ENCODE assay signal across 19 cellular contexts in the genomic region with DNA sequence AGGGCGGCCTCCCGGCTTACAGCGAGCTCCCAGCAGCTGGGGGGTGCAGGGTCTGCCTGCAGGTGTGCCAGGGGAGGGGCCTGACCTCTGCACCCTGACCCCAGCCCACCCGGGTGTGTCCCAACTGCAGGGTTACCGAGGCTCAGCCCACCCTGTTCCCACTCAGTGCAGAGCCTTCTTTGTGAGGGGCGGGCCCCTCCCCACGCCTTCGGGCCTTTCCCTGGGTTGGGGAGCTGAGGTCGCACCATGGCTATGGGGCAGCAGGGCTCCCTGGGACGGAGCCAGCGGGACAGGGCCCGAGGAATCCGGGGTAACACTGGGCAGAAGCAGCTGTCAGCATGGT. TPM values are rescaled to one million over a fixed set of nuclear protein-coding genes. Genes with fewer than 3 reads are reported as not detected.
DNase-seq lines count a peak whose midpoint lies in the region; ATAC-seq, FAIRE-seq and TF ChIP-seq lines count a peak whose summit lies in the region.
"Had no signal": no experiment of that assay in that cellular context is flagged by ENCODE, and none has a peak within 500 bp of the region (broad histone marks: within the 10 kb centered on the region; RNA-seq: fewer than 3 reads in every experiment).

No MANE protein-coding gene starts in this region.

- intact Hi-C loops in heart right ventricle (cut with DNase I) = no loop called here

- ATAC-seq in GM19035 (IDR thresholded peaks at IDR 0.05; ENCODE audit: unreplicated experiment) = no peak
- no peak for ATAC-seq in GM18867 (IDR thresholded peaks at IDR 0.05; ENCODE audit: unreplicated experiment)
- ATAC-seq in heart right ventricle = no peak
- ATAC-seq: A549 had no signal

- H3K4me3 ChIP-seq in H7 (ENCODE audit: insufficient read depth, low read depth, low read length) (no peak overlapping the region), H1 (ENCODE audit: extremely low read depth in 1 of 4, insufficient read depth in 2 of 4, low read depth in 3 of 4, low read length in 4 of 4) (no peak overlapping the region), muscle layer of colon (ENCODE audit: low read depth in 1 of 2, low read length in 2 of 2) (no peak overlapping the region), stomach smooth muscle (ENCODE audit: low read length in 2 of 2) (peak overlapping the region in 1 of 2 donors; percentile 60), heart right ventricle (no peak overlapping the region)
- H3K4me3 ChIP-seq: A549 had no signal

- H3K23ac ChIP-seq in H1 (ENCODE audit: insufficient read length) = no peak overlapping the region

- H3K18ac ChIP-seq in H1 (ENCODE audit: extremely low read depth, low read length) = no peak overlapping the region

- POLR2A ChIA-PET in H1 (lab: Charles Lee; ENCODE audit: partially characterized antibody) = interaction anchor here (0.8 to 1.0 kb wide), 3 partner anchors 10 to 19 kb away, joined by 3 to 4 read pairs (median 3); no protein-coding TSS in a partner anchor

- CTCF ChIA-PET in H1 (lab: Charles Lee; ENCODE audit: partially characterized antibody) = interaction anchor here (0.6 to 1.9 kb wide), 5 partner anchors 12 to 54 kb away, joined by 3 to 6 read pairs (median 4); no protein-coding TSS in a partner anchor

- H3K27ac ChIP-seq in H1 (ENCODE audit: low read depth, low read length) = no peak overlapping the region
- peak overlapping the region; percentile 93 for H3K27ac ChIP-seq in muscle layer of colon (ENCODE audit: low read depth, low read length)
- peak overlapping the region; percentile 91 for H3K27ac ChIP-seq in stomach smooth muscle (ENCODE audit: low read length)
- H3K27ac ChIP-seq in heart right ventricle = peak overlapping the region in 4 of 10 donors; percentile 5 to 47 (median 24)

- H3K27me3 ChIP-seq in H7 (ENCODE audit: control insufficient read depth, insufficient read depth, low read length) (no peaks in the 10 kb centered on the region), H1 (replicated peaks in 1 of 4; ENCODE audit: control insufficient read depth in 3 of 4, extremely low read depth in 1 of 4, insufficient read depth in 3 of 4, low read length in 3 of 4) (no peaks in the 10 kb centered on the region), muscle layer of colon (ENCODE audit: control insufficient read depth in 1 of 2, insufficient read depth in 2 of 2, low read length in 2 of 2) (peaks cover 0 to 5% of the 10 kb centered on the region in 2 donors), stomach smooth muscle (ENCODE audit: control insufficient read depth in 1 of 2, insufficient read depth in 2 of 2, low read length in 2 of 2) (no peaks in the 10 kb centered on the region), heart right ventricle (peaks cover 0 to 36% (median 23%) of the 10 kb centered on the region in 7 donors)

- H2AK5ac ChIP-seq in H1 (ENCODE audit: low read depth, low read length) = no peak overlapping the region

- no peak for TF ChIP-seq POLR2A in H1 (IDR thresholded peaks at IDR 0.05; ENCODE audit: control extremely low read depth in 1 of 2, low read depth in 2 of 2, low read length in 2 of 2)

- H3K9ac ChIP-seq in H1 (replicated peaks in 1 of 4; ENCODE audit: extremely low read depth in 1 of 4, low read depth in 3 of 4, low read length in 3 of 4) = no peak overlapping the region
- H3K9ac ChIP-seq in muscle layer of colon (ENCODE audit: low read length) = no peak overlapping the region
- peak overlapping the region; percentile 36 to 39 for H3K9ac ChIP-seq in stomach smooth muscle (ENCODE audit: low read length in 2 of 2)

- DNase-seq in H7 (peak; percentile 75), H1 (ENCODE audit: low read depth in 1 of 2, low spot score in 2 of 2) (no peak), NCI-H82 (lab: John Stamatoyannopoulos, UW) (no peak), heart right ventricle (no peak)
- DNase-seq: Calu3; CD4-positive, CD25-positive, alpha-beta regulatory T cell; Karpas-422; MM.1S; NCI-H1105; NCI-H1694 treated with DMSO at 0.1 percent for 48 hours; NCI-H345; NCI-H526 treated with DMSO at 0.1 percent for 48 hours; NK-92 treated with Interleukin-12 subunit alpha and Interleukin-12 subunit beta, amount 100 ng/mL, for 24 hours had no signal

- no peak overlapping the region for H2BK5ac ChIP-seq in H1 (ENCODE audit: low read depth, low read length)

- no peak overlapping the region for H3K4me2 ChIP-seq in H1 (ENCODE audit: insufficient read depth in 1 of 2, low read depth in 2 of 2, low read length in 2 of 2)
- H3K4me2 ChIP-seq: A549 had no signal

- no peak for TF ChIP-seq EP300 in H1 (IDR thresholded peaks at IDR 0.05; ENCODE audit: borderline replicate concordance in 1 of 2, low read depth in 2 of 2, low read length in 2 of 2)

- H2BK12ac ChIP-seq in H1 (ENCODE audit: low read depth, low read length) = no peak overlapping the region

- H2BK20ac ChIP-seq in H1 (ENCODE audit: low read length) = no peak overlapping the region

- H4K5ac ChIP-seq in H1 (ENCODE audit: insufficient read length, low read depth, low read length) = no peak overlapping the region

- peaks cover 0 to 8% of the 10 kb centered on the region in 2 experiments; a peak in 1 of 4 replicates for H3K79me2 ChIP-seq in H1 (ENCODE audit: control insufficient read depth in 1 of 2, insufficient read depth in 2 of 2, low read length in 2 of 2)

- no peak overlapping the region for H2AFZ ChIP-seq in H1 (ENCODE audit: low read length)

- H3K36me3 ChIP-seq in H7 (replicated peaks; ENCODE audit: control insufficient read depth, insufficient read depth, low read length) (no peaks in the 10 kb centered on the region), H1 (ENCODE audit: control insufficient read depth in 2 of 4, insufficient read depth in 4 of 4, low read length in 3 of 4) (no peaks in the 10 kb centered on the region), muscle layer of colon (ENCODE audit: insufficient read depth, low read length) (peaks cover 11% of the 10 kb centered on the region), stomach smooth muscle (ENCODE audit: control insufficient read depth in 2 of 2, insufficient read depth in 2 of 2, low read length in 2 of 2) (peaks cover 0 to 6% of the 10 kb centered on the region in 2 donors), heart right ventricle (no peaks in the 10 kb centered on the region)

- H3K4me1 ChIP-seq in H1 (replicated peaks in 1 of 4; ENCODE audit: control insufficient read depth in 3 of 4, insufficient read depth in 4 of 4, low read length in 3 of 4) (peaks cover 0 to 4% (median under 1%) of the 10 kb centered on the region in 4 experiments; a peak in 1 of 7 replicates), muscle layer of colon (ENCODE audit: insufficient read depth, low read length) (peaks cover 69% of the 10 kb centered on the region), stomach smooth muscle (ENCODE audit: control insufficient read depth, insufficient read depth, low read length) (peaks cover 89% of the 10 kb centered on the region), heart right ventricle (peaks cover 0 to 7% (median 0%) of the 10 kb centered on the region in 9 donors)

- no peak overlapping the region for H3K56ac ChIP-seq in H1 (replicated peaks; ENCODE audit: insufficient read length, low read depth, low read length)

- H4K8ac ChIP-seq in H1 (ENCODE audit: extremely low read depth, insufficient read depth, low read length) = peak overlapping the region; percentile 41; the same call in 1 of the 2 replicates

- TF ChIP-seq RAD21 in H1 (IDR thresholded peaks at IDR 0.05 in 1 of 2, conservative IDR thresholded peaks at IDR 0.05 in 1 of 2; ENCODE audit: low read depth in 2 of 2, low read length in 2 of 2) = no peak

- TF ChIP-seq CTCF in H1 (IDR thresholded peaks at IDR 0.05; ENCODE audit: control extremely low read depth in 1 of 3, insufficient read depth in 1 of 3, low read depth in 1 of 3, low read length in 3 of 3) (no peak), heart right ventricle (IDR thresholded peaks at IDR 0.05) (no peak)

- peaks cover 12% of the 10 kb centered on the region for H3K79me1 ChIP-seq in H1 (ENCODE audit: low read depth, low read length)

- H4K91ac ChIP-seq in H1 (replicated peaks; ENCODE audit: insufficient read length, low read length) = no peak overlapping the region

- H3K4ac ChIP-seq in H1 (replicated peaks; ENCODE audit: insufficient read length, low read depth, low read length) = no peak overlapping the region

- no peak overlapping the region for H2BK15ac ChIP-seq in H1 (ENCODE audit: low read length)

- H3K14ac ChIP-seq in H1 (ENCODE audit: insufficient read length) = no peak overlapping the region

- H3K23me2 ChIP-seq in H1 (ENCODE audit: low read depth, low read length) = no peaks in the 10 kb centered on the region

- no peak overlapping the region for H2BK120ac ChIP-seq in H1 (replicated peaks; ENCODE audit: low read depth, low read length)

- peaks cover 15 to 30% of the 10 kb centered on the region in 2 experiments for H4K20me1 ChIP-seq in H1 (replicated peaks in 1 of 2; ENCODE audit: control insufficient read depth in 1 of 2, insufficient read depth in 2 of 2, low read length in 2 of 2)

- WGBS in H1 (ENCODE audit: extremely low coverage in 1 of 2, insufficient coverage in 1 of 2, insufficient read length in 1 of 2, insufficient replicate concordance in 2 of 2, low coverage in 1 of 2, low lambda C conversion rate in 2 of 2, missing lambda C conversion rate in 1 of 2), 2 experiments = 98% methylated on average over 8 of the region's 13 CpGs; no CpG with 5 or more reads in 1 of the 2 experiments
- WGBS in heart right ventricle, 2 donors = 56 to 60% methylated on average over 13 of the region's 13 CpGs

- H3K9me3 ChIP-seq in H1 (ENCODE audit: insufficient read depth in 2 of 2, low read depth in 1 of 2, low read length in 1 of 2) (no peaks in the 10 kb centered on the region), muscle layer of colon (ENCODE audit: low read length) (no peaks in the 10 kb centered on the region), stomach smooth muscle (ENCODE audit: control insufficient read depth in 2 of 2, low read length in 2 of 2) (no peaks in the 10 kb centered on the region), heart right ventricle (no peaks in the 10 kb centered on the region)
- H3K9me3 ChIP-seq: A549 had no signal

- no peak for FAIRE-seq in H1 (lab: Jason Lieb, UNC)
- FAIRE-seq: A549, GM18507 had no signal

RNA-seq across cellular contexts. Expression of a gene that starts 17.1 kb away (rescaled TPM):
- total RNA-seq in H7 (2014; rRNA removed; shearing (Covaris generic)) = 24.8 and 27.3 TPM in 2 replicates
- total RNA-seq in H1 (2021; fragmentation: NEBNext Ultra II Directional; extraction: Animal tissue kit (Norgen Biotek cat#: 25700)) = 27.2 and 28.7 TPM in 2 replicates
- polyA plus RNA-seq in H1 (2011; rRNA removed) (14.0 and 27.4 TPM in 2 replicates), heart right ventricle (1 to 10 TPM; 7.1 to 8.7 TPM)
- 21.0 TPM for polyA plus RNA-seq in H1 (2011; cell fraction: cytosol; rRNA removed)
- polyA plus RNA-seq in H1 (2011; cell fraction: nucleus; rRNA removed) = 192 TPM
- 17.0 to 33.1 TPM (median 28.7 TPM) in 4 replicates for polyA plus RNA-seq in H1 (2012, experiment 1 of 2)
- polyA plus RNA-seq in H1 (2012, experiment 2 of 2) = 13.4 TPM
- polyA plus RNA-seq in H1 (2013, experiment 1 of 2) = 23.4 TPM
- polyA plus RNA-seq in H1 (2013, experiment 2 of 2) = 21.4 TPM
- polyA minus RNA-seq in H1 (2011; rRNA and poly(A)+ RNA removed) = 19.8 and 20.5 TPM in 2 replicates
- 16.3 TPM for polyA minus RNA-seq in H1 (2011; cell fraction: cytosol; rRNA and poly(A)+ RNA removed)
- 43.3 TPM for polyA minus RNA-seq in H1 (2011; cell fraction: nucleus; rRNA and poly(A)+ RNA removed)
- total RNA-seq in heart right ventricle = 1 to 10 TPM; 1.7 to 6.0 (median 2.2) TPM
- total RNA-seq: Calu3 had no signal

RNA-seq across cellular contexts. Expression of a gene that starts 55.0 kb away (rescaled TPM):
- not detected in 2 replicates for total RNA-seq in H7 (2014; rRNA removed; shearing (Covaris generic))
- not detected in 2 replicates for total RNA-seq in H1 (2021; fragmentation: NEBNext Ultra II Directional; extraction: Animal tissue kit (Norgen Biotek cat#: 25700))
- polyA plus RNA-seq in H1 (2011; rRNA removed) = not detected in 2 replicates
- polyA plus RNA-seq in H1 (2011; cell fraction: cytosol; rRNA removed) = not detected
- polyA plus RNA-seq in H1 (2011; cell fraction: nucleus; rRNA removed) = not detected
- 0.55 to 0.76 TPM (median 0.67 TPM) in 4 replicates for polyA plus RNA-seq in H1 (2012, experiment 1 of 2)
- polyA plus RNA-seq in H1 (2012, experiment 2 of 2) = not detected
- not detected for polyA plus RNA-seq in H1 (2013, experiment 1 of 2)
- polyA plus RNA-seq in H1 (2013, experiment 2 of 2) = not detected
- polyA minus RNA-seq in H1 (2011; rRNA and poly(A)+ RNA removed) = not detected in 2 replicates
- polyA minus RNA-seq in H1 (2011; cell fraction: cytosol; rRNA and poly(A)+ RNA removed) = not detected
- not detected for polyA minus RNA-seq in H1 (2011; cell fraction: nucleus; rRNA and poly(A)+ RNA removed)
- under 1 TPM in 1 of 10 donors, not detected in 9; 0.37 TPM for total RNA-seq in heart right ventricle
- under 1 TPM in 1 of 2 donors, not detected in 1; 0.06 TPM for polyA plus RNA-seq in heart right ventricle
- total RNA-seq: Calu3; CD4-positive, CD25-positive, alpha-beta regulatory T cell had no signal
- polyA plus RNA-seq: A549; CD4-positive, CD25-positive, alpha-beta regulatory T cell had no signal

RNA-seq across cellular contexts. Expression of a gene that starts 59.9 kb away (rescaled TPM):
- total RNA-seq in H7 (2014; rRNA removed; shearing (Covaris generic)) = not detected in 2 replicates
- total RNA-seq in H1 (2021; fragmentation: NEBNext Ultra II Directional; extraction: Animal tissue kit (Norgen Biotek cat#: 25700)) = not detected in 2 replicates
- polyA plus RNA-seq in H1 (2011; rRNA removed) (0.08 TPM in 1 of 2 replicates, not detected in the other), heart right ventricle (1 to 10 TPM; 1.7 to 6.4 TPM)
- 0.06 TPM for polyA plus RNA-seq in H1 (2011; cell fraction: cytosol; rRNA removed)
- polyA plus RNA-seq in H1 (2011; cell fraction: nucleus; rRNA removed) = 0.50 TPM
- polyA plus RNA-seq in H1 (2012, experiment 1 of 2) = not detected in 4 replicates
- polyA plus RNA-seq in H1 (2012, experiment 2 of 2) = not detected
- polyA plus RNA-seq in H1 (2013, experiment 1 of 2) = not detected
- polyA plus RNA-seq in H1 (2013, experiment 2 of 2) = not detected
- polyA minus RNA-seq in H1 (2011; rRNA and poly(A)+ RNA removed) = not detected in 2 replicates
- not detected for polyA minus RNA-seq in H1 (2011; cell fraction: cytosol; rRNA and poly(A)+ RNA removed)
- not detected for polyA minus RNA-seq in H1 (2011; cell fraction: nucleus; rRNA and poly(A)+ RNA removed)
- total RNA-seq in heart right ventricle = 1 to 10 TPM in 7 of 10 donors, under 1 TPM in 3; 0.33 to 5.2 (median 1.8) TPM
- total RNA-seq: Calu3; CD4-positive, CD25-positive, alpha-beta regulatory T cell had no signal
- polyA plus RNA-seq: A549; CD4-positive, CD25-positive, alpha-beta regulatory T cell had no signal

Comparison
In these comparisons a context has a peak if more than half of its experiments do, and no peak if none do; other contexts are left out.
1. H3K9ac ChIP-seq: peak in stomach smooth muscle (2 of 2); none in H1 (0 of 4) and muscle layer of colon (single experiment).